In the genomic region with DNA sequence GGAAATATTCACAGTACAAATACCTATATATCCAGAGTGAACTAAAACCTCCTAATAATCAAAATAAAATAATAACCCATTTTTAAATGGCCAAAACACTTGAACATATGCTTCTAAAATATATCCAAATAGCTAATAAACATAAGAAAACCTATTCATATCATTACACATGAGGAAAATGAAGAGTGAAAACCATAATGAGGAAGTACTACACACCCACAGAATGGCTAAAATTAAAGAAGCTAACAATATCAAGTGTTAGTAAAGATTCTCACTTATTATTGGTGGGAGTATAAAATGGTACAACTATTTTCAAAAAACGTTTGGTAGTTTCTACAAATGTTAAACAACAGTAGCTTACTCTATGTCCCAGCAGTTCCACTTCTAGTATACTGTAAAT, we compare ENCODE assay signal across 17 cellular contexts.
"Had no signal": no experiment of that assay in that cellular context is flagged by ENCODE, and none has a peak within 500 bp of the region (broad histone marks: within the 10 kb centered on the region; RNA-seq: fewer than 3 reads in every experiment).

No MANE protein-coding gene starts in this region.

- H3K27ac ChIP-seq: epithelial cell of prostate, esophagus muscularis mucosa, gastrocnemius medialis, heart right ventricle, neutrophil, right atrium auricular region had no signal

- ATAC-seq: effector memory CD8-positive, alpha-beta T cell; gastrocnemius medialis; heart right ventricle; naive thymus-derived CD4-positive, alpha-beta T cell had no signal

- H3K4me3 Mint-ChIP-seq: dendritic cell treated with granulocyte-macrophage colony-stimulating factor and Interleukin-4, amounts not matched to agents 40 ng/mL and 50 ng/mL, for 4 days; effector memory CD8-positive, alpha-beta T cell; naive thymus-derived CD4-positive, alpha-beta T cell had no signal

- H3K27ac Mint-ChIP-seq: dendritic cell treated with granulocyte-macrophage colony-stimulating factor and Interleukin-4, amounts not matched to agents 40 ng/mL and 50 ng/mL, for 4 days; effector memory CD8-positive, alpha-beta T cell; naive thymus-derived CD4-positive, alpha-beta T cell had no signal

- FAIRE-seq: islet of Langerhans had no signal

- H3K4me3 ChIP-seq: esophagus muscularis mucosa, gastrocnemius medialis, heart right ventricle, right atrium auricular region, smooth muscle cell had no signal

- H3K9me3 ChIP-seq: esophagus muscularis mucosa, gastrocnemius medialis, heart right ventricle, neutrophil, right atrium auricular region had no signal

- H3K27me3 ChIP-seq: esophagus muscularis mucosa, gastrocnemius medialis, heart right ventricle, neutrophil, right atrium auricular region had no signal

- DNase-seq: effector memory CD8-positive, alpha-beta T cell; gastrocnemius medialis; heart right ventricle; hypothalamus; kidney glomerular epithelial cell; mesendoderm; naive thymus-derived CD4-positive, alpha-beta T cell; stimulated activated CD4-positive, alpha-beta T cell treated with anti-CD3 and anti-CD28 coated beads, Interleukin-2, amount 100 ng/mL, for 48 hours; stimulated activated naive CD4-positive, alpha-beta T cell treated with Interleukin-2 at 50 U/mL for 16 hours; trophoblast cell had no signal

- H3K27me3 Mint-ChIP-seq: dendritic cell treated with granulocyte-macrophage colony-stimulating factor and Interleukin-4, amounts not matched to agents 40 ng/mL and 50 ng/mL, for 4 days; effector memory CD8-positive, alpha-beta T cell; naive thymus-derived CD4-positive, alpha-beta T cell had no signal

- H3K9me3 Mint-ChIP-seq: dendritic cell treated with granulocyte-macrophage colony-stimulating factor and Interleukin-4, amounts not matched to agents 40 ng/mL and 50 ng/mL, for 4 days had no signal

- H3K4me1 ChIP-seq: esophagus muscularis mucosa, gastrocnemius medialis, heart right ventricle, right atrium auricular region had no signal

- H3K4me1 Mint-ChIP-seq: naive thymus-derived CD4-positive, alpha-beta T cell had no signal

- H3K36me3 ChIP-seq: esophagus muscularis mucosa, gastrocnemius medialis, neutrophil, right atrium auricular region had no signal
